In the genomic region with DNA sequence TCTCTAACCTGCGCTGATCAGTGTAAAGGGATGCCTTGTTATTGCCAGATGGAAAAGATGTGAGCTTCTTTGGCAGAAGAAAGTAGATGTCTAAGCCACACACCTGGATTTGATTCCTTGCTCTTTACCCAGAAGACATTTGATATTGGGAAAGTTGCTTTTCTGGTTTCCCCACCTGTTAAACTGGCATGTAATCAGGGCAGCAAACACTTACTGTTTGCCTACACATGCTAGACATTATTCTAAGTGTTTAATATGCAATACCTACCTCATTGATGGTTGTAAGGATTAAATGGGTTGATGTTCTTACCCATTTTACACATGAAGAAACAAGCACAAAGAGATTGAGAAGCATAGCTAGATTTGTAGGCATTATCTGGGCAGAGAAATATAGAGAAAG, we compare ENCODE assay signal across 1 cellular context.
TF ChIP-seq lines count a peak whose summit lies in the region.

No MANE protein-coding gene starts in this region.

TF ChIP-seq in HepG2, 621 proteins besides CTCF, POLR2A, EP300 and RAD21 (continued from another document):
- TF ChIP-seq, protein P1, sequence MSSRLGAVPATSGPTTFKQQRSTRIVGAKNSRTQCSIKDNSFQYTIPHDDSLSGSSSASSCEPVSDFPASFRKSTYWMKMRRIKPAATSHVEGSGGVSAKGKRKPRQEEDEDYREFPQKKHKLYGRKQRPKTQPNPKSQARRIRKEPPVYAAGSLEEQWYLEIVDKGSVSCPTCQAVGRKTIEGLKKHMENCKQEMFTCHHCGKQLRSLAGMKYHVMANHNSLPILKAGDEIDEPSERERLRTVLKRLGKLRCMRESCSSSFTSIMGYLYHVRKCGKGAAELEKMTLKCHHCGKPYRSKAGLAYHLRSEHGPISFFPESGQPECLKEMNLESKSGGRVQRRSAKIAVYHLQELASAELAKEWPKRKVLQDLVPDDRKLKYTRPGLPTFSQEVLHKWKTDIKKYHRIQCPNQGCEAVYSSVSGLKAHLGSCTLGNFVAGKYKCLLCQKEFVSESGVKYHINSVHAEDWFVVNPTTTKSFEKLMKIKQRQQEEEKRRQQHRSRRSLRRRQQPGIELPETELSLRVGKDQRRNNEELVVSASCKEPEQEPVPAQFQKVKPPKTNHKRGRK (CRISPR knock-in tag; IDR thresholded peaks at IDR 0.05) = no peak
- TF ChIP-seq AGO2 (optimal IDR thresholded peaks at IDR 0.05; ENCODE audit: low read depth, low read length) (no peak), TAF1 (CRISPR knock-in tag; IDR thresholded peaks at IDR 0.05) (no peak), SNAPC2 (CRISPR knock-in tag; IDR thresholded peaks at IDR 0.05) (no peak), ZNF816 (CRISPR knock-in tag; IDR thresholded peaks at IDR 0.05; ENCODE audit: borderline replicate concordance) (no peak), TBX3 (IDR thresholded peaks at IDR 0.05; ENCODE audit: borderline replicate concordance) (no peak), DR1 (CRISPR knock-in tag; IDR thresholded peaks at IDR 0.05) (no peak), ZNF510 (CRISPR knock-in tag; IDR thresholded peaks at IDR 0.05; ENCODE audit: low read depth) (no peak), IRF2 (CRISPR knock-in tag; IDR thresholded peaks at IDR 0.05) (no peak), ZFP82 (CRISPR knock-in tag; IDR thresholded peaks at IDR 0.05; ENCODE audit: borderline replicate concordance) (no peak), ZNF251 (CRISPR knock-in tag; IDR thresholded peaks at IDR 0.05) (no peak)
- TF ChIP-seq, protein P2, sequence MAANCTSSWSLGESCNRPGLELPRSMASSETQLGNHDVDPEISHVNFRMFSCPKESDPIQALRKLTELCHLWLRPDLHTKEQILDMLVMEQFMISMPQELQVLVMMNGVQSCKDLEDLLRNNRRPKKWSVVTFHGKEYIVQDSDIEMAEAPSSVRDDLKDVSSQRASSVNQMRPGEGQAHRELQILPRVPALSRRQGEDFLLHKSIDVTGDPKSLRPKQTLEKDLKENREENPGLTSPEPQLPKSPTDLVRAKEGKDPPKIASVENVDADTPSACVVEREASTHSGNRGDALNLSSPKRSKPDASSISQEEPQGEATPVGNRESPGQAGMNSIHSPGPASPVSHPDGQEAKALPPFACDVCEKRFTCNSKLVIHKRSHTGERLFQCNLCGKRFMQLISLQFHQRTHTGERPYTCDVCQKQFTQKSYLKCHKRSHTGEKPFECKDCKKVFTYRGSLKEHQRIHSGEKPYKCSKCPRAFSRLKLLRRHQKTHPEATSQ (CRISPR knock-in tag; IDR thresholded peaks at IDR 0.05; ENCODE audit: borderline replicate concordance) = no peak
